Comparison of ENCODE assay signal across 24 cellular contexts in genomic region chr5:163163858-163164257, GRCh38.
DNase-seq lines count a peak whose midpoint lies in the region; ATAC-seq and TF ChIP-seq lines count a peak whose summit lies in the region.
"Had no signal": no experiment of that assay in that cellular context is flagged by ENCODE, and none has a peak within 500 bp of the region (broad histone marks: within the 10 kb centered on the region; RNA-seq: fewer than 3 reads in every experiment).

No MANE protein-coding gene starts in this region.

- H3K4me1 Mint-ChIP-seq in MCF 10A (ENCODE audit: insufficient read depth, unreplicated experiment) (peaks cover 5% of the 10 kb centered on the region), T-helper 17 cell (no peaks in the 10 kb centered on the region)
- H3K4me1 Mint-ChIP-seq: CD8-positive, alpha-beta memory T cell; GM23338 had no signal

- H3K27me3 Mint-ChIP-seq in MCF 10A (ENCODE audit: insufficient read depth, unreplicated experiment) (no peaks in the 10 kb centered on the region), T-helper 17 cell (no peaks in the 10 kb centered on the region)
- H3K27me3 Mint-ChIP-seq: CD8-positive, alpha-beta memory T cell had no signal

- in situ Hi-C loops in mammary epithelial cell (cut with MboI; ENCODE audit: low sequenced_read_pairs in 2 of 2): no loop called here

- no peaks in the 10 kb centered on the region for H4K20me1 ChIP-seq in mammary epithelial cell (ENCODE audit: insufficient read depth, low read length)

- no peak overlapping the region for H3K4me3 Mint-ChIP-seq in MCF 10A (ENCODE audit: unreplicated experiment)
- H3K4me3 Mint-ChIP-seq in T-helper 17 cell: no peak overlapping the region
- H3K4me3 Mint-ChIP-seq: CD8-positive, alpha-beta memory T cell; GM23338 had no signal

- peaks cover 22% of the 10 kb centered on the region for H3K9me3 Mint-ChIP-seq in MCF 10A (ENCODE audit: unreplicated experiment)

- no peak overlapping the region for H3K4me2 ChIP-seq in mammary epithelial cell (ENCODE audit: insufficient read depth, low read depth, low read length)
- H3K4me2 ChIP-seq: GM23338 had no signal

- no peak overlapping the region for H3K4me3 ChIP-seq in breast epithelium
- H3K4me3 ChIP-seq in mammary epithelial cell (replicated peaks in 1 of 3; ENCODE audit: insufficient read depth in 1 of 3, low read depth in 2 of 3, low read length in 3 of 3): no peak overlapping the region
- H3K4me3 ChIP-seq: GM23338, SK-N-MC had no signal

- CTCF ChIA-PET in MCF 10A (lab: Yijun Ruan, JAX) (interaction anchor here (0.8 kb wide), 1 partner anchor 934 kb away, joined by 3 read pairs; no protein-coding TSS in a partner anchor), mammary epithelial cell (lab: Charles Lee; ENCODE audit: low non-redundant PET) (no interaction called here)

- no peak for TF ChIP-seq POLR2A in breast epithelium (IDR thresholded peaks at IDR 0.05)

- peak; percentile 52 for DNase-seq in MCF 10A (ENCODE audit: unreplicated experiment)
- DNase-seq in breast epithelium (ENCODE audit: low spot score in 2 of 2): no peak
- peak; percentile 14 to 51 for DNase-seq in NCI-H446 (lab: John Stamatoyannopoulos, UW)
- DNase-seq in mammary epithelial cell: peak; percentile 1
- no peak for DNase-seq in SK-N-DZ (ENCODE audit: low spot score)
- no peak for DNase-seq in occipital lobe (lab: John Stamatoyannopoulos, UW)
- DNase-seq in KG1 (lab: John Stamatoyannopoulos, UW): no peak
- DNase-seq in T-helper 17 cell: no peak
- DNase-seq: 8988T; AML-193; CD8-positive, alpha-beta memory T cell; EL; GF-D8; HCEC 1CT; IMR-90; NCI-H1694; NCI-H2081; NCI-H2171; NCI-H345; NCI-H526; Right ventricle myocardium superior had no signal

- H3K27ac ChIP-seq in breast epithelium (no peak overlapping the region), mammary epithelial cell (ENCODE audit: insufficient read depth, low read depth, low read length) (no peak overlapping the region)
- H3K27ac ChIP-seq: C4-2B, SK-N-MC had no signal

- H3K27ac Mint-ChIP-seq in MCF 10A (ENCODE audit: low read depth, unreplicated experiment) (no peak overlapping the region), T-helper 17 cell (no peak overlapping the region)
- H3K27ac Mint-ChIP-seq: CD8-positive, alpha-beta memory T cell; GM23338 had no signal

- H3K9me3 ChIP-seq in breast epithelium (no peaks in the 10 kb centered on the region), mammary epithelial cell (replicated peaks; ENCODE audit: insufficient read depth, low read length) (peaks cover 5% of the 10 kb centered on the region), T-helper 17 cell (ENCODE audit: control insufficient read depth, low read length, poor library complexity, severe bottlenecking) (no peaks in the 10 kb centered on the region)

- TF ChIP-seq CTCF in MCF 10A (IDR thresholded peaks at IDR 0.05; ENCODE audit: unreplicated experiment): no peak
- TF ChIP-seq CTCF in breast epithelium (IDR thresholded peaks at IDR 0.05): no peak
- TF ChIP-seq CTCF in mammary epithelial cell (conservative IDR thresholded peaks at IDR 0.05 in 1 of 2, IDR thresholded peaks at IDR 0.05 in 1 of 2; ENCODE audit: extremely low read depth in 1 of 2, insufficient read depth in 1 of 2, low read depth in 1 of 2, low read length in 2 of 2): no peak

- no peaks in the 10 kb centered on the region for H3K36me3 Mint-ChIP-seq in MCF 10A (ENCODE audit: insufficient read depth, unreplicated experiment)
- H3K36me3 Mint-ChIP-seq in T-helper 17 cell (ENCODE audit: low read depth): no peaks in the 10 kb centered on the region
- H3K36me3 Mint-ChIP-seq: CD8-positive, alpha-beta memory T cell had no signal

- H3K36me3 ChIP-seq in breast epithelium (no peaks in the 10 kb centered on the region), mammary epithelial cell (ENCODE audit: insufficient read depth, low read length) (no peaks in the 10 kb centered on the region)

- H2AFZ ChIP-seq in mammary epithelial cell (ENCODE audit: low read depth, low read length): no peak overlapping the region
- H2AFZ ChIP-seq: GM23338 had no signal

- POLR2A ChIA-PET in MCF 10A (lab: Yijun Ruan, JAX): no interaction called here

- dilution Hi-C loops in mammary epithelial cell (cut with HindIII; ENCODE audit: low sequenced_read_pairs): no loop called here

- no peak for ATAC-seq in T-helper 17 cell
- ATAC-seq: GM23338 had no signal

- H3K4me1 ChIP-seq in breast epithelium: no peaks in the 10 kb centered on the region
- H3K4me1 ChIP-seq in mammary epithelial cell (ENCODE audit: insufficient read depth, low read length): no peaks in the 10 kb centered on the region

- BruUV-seq in MCF 10A (replicated peaks; lab: Mats Ljungman, UMichigan) (no TSS peak), mammary epithelial cell (replicated peaks; lab: Mats Ljungman, UMichigan) (no TSS peak)

- H3K79me2 ChIP-seq in mammary epithelial cell (ENCODE audit: insufficient read depth, low read length): no peaks in the 10 kb centered on the region

- WGBS in mammary epithelial cell (ENCODE audit: low coverage, missing lambda C conversion rate): 8% methylated on average over 2 of the region's 2 CpGs

- no peak overlapping the region for H3K9ac ChIP-seq in mammary epithelial cell (ENCODE audit: insufficient read depth, low read length)

- intact Hi-C loops in MCF 10A (cut with micrococcal nuclease): no loop called here
- intact Hi-C loops in breast epithelium (cut with DNase I; ENCODE audit: low total_unique reads): no loop called here
- intact Hi-C loops in mammary epithelial cell (cut with micrococcal nuclease): no loop called here

- H3K27me3 ChIP-seq in breast epithelium (no peaks in the 10 kb centered on the region), mammary epithelial cell (ENCODE audit: insufficient read depth, low read length) (no peaks in the 10 kb centered on the region)

Comparison
In these comparisons a context has a peak if more than half of its experiments do, and no peak if none do; other contexts are left out.
1. DNase-seq: peak in MCF 10A (single experiment), NCI-H446 (2 of 2) and mammary epithelial cell (single experiment); none in breast epithelium (0 of 2), SK-N-DZ (single experiment), occipital lobe (single experiment), KG1 (single experiment) and T-helper 17 cell (0 of 3).